Comparison of ENCODE assay signal across 1 cellular context in genomic region chr10:132691711-132692153, GRCh38.
TF ChIP-seq lines count a peak whose summit lies in the region.

No MANE protein-coding gene starts in this region.

TF ChIP-seq in HepG2, 621 proteins besides CTCF, POLR2A, EP300 and RAD21 (continued from another document):
- no peak for TF ChIP-seq HNRNPH1 (optimal IDR thresholded peaks at IDR 0.05; ENCODE audit: low read depth, low read length)
- no peak for TF ChIP-seq RFX3 (CRISPR knock-in tag; IDR thresholded peaks at IDR 0.05)
- TF ChIP-seq PHB2 (IDR thresholded peaks at IDR 0.05; ENCODE audit: partially characterized antibody), result no peak
- no peak for TF ChIP-seq ASH2L (IDR thresholded peaks at IDR 0.05; ENCODE audit: insufficient read length, low read depth, low read length)
- TF ChIP-seq PITX1 (CRISPR knock-in tag; IDR thresholded peaks at IDR 0.05), result no peak
- TF ChIP-seq ZNF207 (IDR thresholded peaks at IDR 0.05; ENCODE audit: borderline replicate concordance), result no peak
- TF ChIP-seq ZNF576 (CRISPR knock-in tag; IDR thresholded peaks at IDR 0.05), result no peak
TF ChIP-seq in HepG2: peak in this region for 0.
